In the genomic region with DNA sequence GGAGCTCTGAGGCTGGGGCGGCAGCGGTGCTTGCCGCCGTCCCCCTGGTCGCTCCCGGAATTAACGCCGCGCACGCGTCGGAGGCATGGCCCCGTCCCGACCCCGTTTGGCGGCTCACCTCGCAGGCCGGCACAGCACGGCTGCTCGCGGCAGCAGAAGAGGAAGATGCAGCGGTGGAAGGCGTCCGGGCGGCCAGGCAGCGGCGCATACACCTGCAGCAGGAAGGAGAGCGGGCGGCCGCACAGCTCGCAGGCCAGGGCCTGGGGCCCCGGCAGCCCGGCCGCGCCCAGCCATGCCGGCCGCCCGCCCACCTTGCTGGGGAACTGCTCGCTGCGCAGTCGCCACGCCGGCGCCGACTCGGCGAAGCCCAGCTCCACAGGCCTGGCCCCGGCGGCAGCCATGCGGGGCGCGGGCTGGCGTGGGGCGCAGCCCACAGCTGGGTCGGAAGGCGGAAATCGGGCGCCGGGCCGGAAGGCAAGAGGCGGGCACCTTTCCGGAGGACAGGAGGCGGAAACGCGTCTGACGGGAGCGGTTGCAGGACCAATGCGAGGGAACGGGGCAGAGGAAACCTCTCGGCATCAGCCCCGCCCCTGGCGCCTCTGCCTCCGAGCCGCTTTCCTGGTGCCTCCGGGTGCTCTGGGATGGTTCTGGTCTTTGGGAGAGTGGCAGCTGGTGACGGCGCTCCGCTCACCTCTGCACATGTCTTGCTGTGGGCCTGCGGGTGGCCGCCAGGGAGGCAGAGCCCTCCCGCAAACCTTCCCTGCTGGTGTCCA, we compare ENCODE assay signal across 8 cellular contexts. TPM values are rescaled to one million over a fixed set of nuclear protein-coding genes. Genes with fewer than 3 reads are reported as not detected.
DNase-seq lines count a peak whose midpoint lies in the region; ATAC-seq and TF ChIP-seq lines count a peak whose summit lies in the region.

A gene with protein sequence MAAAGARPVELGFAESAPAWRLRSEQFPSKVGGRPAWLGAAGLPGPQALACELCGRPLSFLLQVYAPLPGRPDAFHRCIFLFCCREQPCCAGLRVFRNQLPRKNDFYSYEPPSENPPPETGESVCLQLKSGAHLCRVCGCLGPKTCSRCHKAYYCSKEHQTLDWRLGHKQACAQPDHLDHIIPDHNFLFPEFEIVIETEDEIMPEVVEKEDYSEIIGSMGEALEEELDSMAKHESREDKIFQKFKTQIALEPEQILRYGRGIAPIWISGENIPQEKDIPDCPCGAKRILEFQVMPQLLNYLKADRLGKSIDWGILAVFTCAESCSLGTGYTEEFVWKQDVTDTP (minus strand): TSS at position 457 of the 773 bp plus-strand sequence. CDS start 56 bp downstream, at position 401.

- peak; percentile 97 for DNase-seq in GM13977 (ENCODE audit: low spot score)
- peak; percentile 96 for DNase-seq in NCI-H146 treated with DMSO at 0.1 percent for 48 hours (lab: John Stamatoyannopoulos, UW; ENCODE audit: unreplicated experiment)
- peak; percentile 88 for DNase-seq in amniotic stem cell (lab: John Stamatoyannopoulos, UW)
- peak; percentile 94 for DNase-seq in left ventricle myocardium inferior
- DNase-seq in prostate gland (ENCODE audit: low spot score) = peak; percentile 91

- in situ Hi-C loops in GM13977 (cut with MboI; ENCODE audit: low pct_unique_long_range_greater_than_20kb, low sequenced_read_pairs, unreplicated experiment) = no loop called here

- H3K36me3 ChIP-seq in left ventricle myocardium inferior (peaks cover 39% of the 10 kb centered on the region), prostate gland (no peaks in the 10 kb centered on the region), urinary bladder (ENCODE audit: insufficient read depth) (peaks cover 2% of the 10 kb centered on the region)

- H3K4me3 ChIP-seq in left ventricle myocardium inferior (peak within 1 kb of the TSS; percentile 98), prostate gland (peak within 1 kb of the TSS; percentile 79 to 92), urinary bladder (ENCODE audit: low read depth, low read length) (peak within 1 kb of the TSS; percentile 90)

- TF ChIP-seq CTCF in GM13977 (IDR thresholded peaks at IDR 0.05; ENCODE audit: extremely low read depth, insufficient read depth, missing control alignments) (no peak), left ventricle myocardium inferior (IDR thresholded peaks at IDR 0.05; ENCODE audit: borderline replicate concordance) (no peak), prostate gland (IDR thresholded peaks at IDR 0.05) (peak in 2 of 4 experiments; percentile 2 to 13)

- under 1% methylated on average over 78 of the region's 81 CpGs for WGBS in prostate gland
- WGBS in urinary bladder = under 1% methylated on average over 81 of the region's 81 CpGs

- peak; percentile 22 for TF ChIP-seq POLR2A in prostate gland (IDR thresholded peaks at IDR 0.05)

- intact Hi-C loops in T-helper 1 cell treated with Interleukin-12 subunit alpha and Interleukin-12 subunit beta and Interleukin-4 antibody, amounts not matched to agents 30 ng/mL and 1 ng/mL, for 36 hours (cut with micrococcal nuclease) = loop anchor here (1.0 kb wide), 6 partner anchors 30 to 882 kb away; a partner anchor contains a TSS
- intact Hi-C loops in left ventricle myocardium inferior (cut with micrococcal nuclease) = no loop called here
- intact Hi-C loops in prostate gland (cut with DNase I) = no loop called here

- H3K27me3 ChIP-seq in left ventricle myocardium inferior (ENCODE audit: low read depth) (no peaks in the 10 kb centered on the region), prostate gland (replicated peaks; ENCODE audit: insufficient read depth) (no peaks in the 10 kb centered on the region)

- H3K9me3 ChIP-seq in left ventricle myocardium inferior (replicated peaks) (no peaks in the 10 kb centered on the region), prostate gland (no peaks in the 10 kb centered on the region)

- H3K27ac ChIP-seq in left ventricle myocardium inferior (replicated peaks) (peak within 1 kb of the TSS; percentile 96), prostate gland (peak within 1 kb of the TSS; percentile 76 to 85), urinary bladder (ENCODE audit: low read depth) (peak within 1 kb of the TSS; percentile 95)

- peak; percentile 97 for ATAC-seq in HG02884 (IDR thresholded peaks at IDR 0.05; ENCODE audit: unreplicated experiment)

- peaks cover 24% of the 10 kb centered on the region for H3K4me1 ChIP-seq in left ventricle myocardium inferior
- H3K4me1 ChIP-seq in prostate gland (replicated peaks) = no peaks in the 10 kb centered on the region
- no peaks in the 10 kb centered on the region for H3K4me1 ChIP-seq in urinary bladder (ENCODE audit: insufficient read depth)

RNA-seq across cellular contexts. Expression of the gene that starts here (rescaled TPM):
- 85.0 and 91.9 TPM in 2 replicates for total RNA-seq in T-helper 1 cell treated with Interleukin-12 subunit alpha and Interleukin-12 subunit beta and Interleukin-4 antibody, amounts not matched to agents 30 ng/mL and 1 ng/mL, for 36 hours
- total RNA-seq in left ventricle myocardium inferior (30.6 TPM), prostate gland (100 to 1,000 TPM in 1 of 2 donors, 10 to 100 TPM in 1; 99.9 to 110 TPM), urinary bladder (62.5 TPM)
- 47.2 TPM for polyA plus RNA-seq in urinary bladder

Comparison
In these comparisons a context has a peak if more than half of its experiments do, and no peak if none do; other contexts are left out.
1. Peak in every context shown above with its lines: DNase-seq, ATAC-seq, H3K4me3 ChIP-seq and H3K27ac ChIP-seq.